In genomic region chr12:6769003-6769389, GRCh38 we compare ENCODE assay signal across 10 cellular contexts. TPM values are rescaled to one million over a fixed set of nuclear protein-coding genes. Genes with fewer than 3 reads are reported as not detected.
DNase-seq lines count a peak whose midpoint lies in the region; ATAC-seq, FAIRE-seq and TF ChIP-seq lines count a peak whose summit lies in the region.
"Had no signal": no experiment of that assay in that cellular context is flagged by ENCODE, and none has a peak within 500 bp of the region (broad histone marks: within the 10 kb centered on the region; RNA-seq: fewer than 3 reads in every experiment).

No MANE protein-coding gene starts in this region.

- peak overlapping the region; percentile 85 for H3K27ac ChIP-seq in HUES48 (ENCODE audit: low read depth, low read length)
- peak overlapping the region in 1 of 2 donors; percentile 33 for H3K27ac ChIP-seq in kidney (ENCODE audit: low read depth in 2 of 2, low read length in 2 of 2)
- peak overlapping the region; percentile 97 for H3K27ac ChIP-seq in vagina
- H3K27ac ChIP-seq in CD8-positive, alpha-beta T cell (ENCODE audit: low read depth, low read length): no peak overlapping the region

- TF ChIP-seq CTCF in kidney (IDR thresholded peaks at IDR 0.05; ENCODE audit: borderline replicate concordance, extremely low read depth, insufficient read depth) (no peak), vagina (IDR thresholded peaks at IDR 0.05) (no peak)
- no peak for TF ChIP-seq CTCF in CD8-positive, alpha-beta T cell (IDR thresholded peaks at IDR 0.05)

- no peaks in the 10 kb centered on the region for H3K9me3 Mint-ChIP-seq in CD8-positive, alpha-beta T cell
- H3K9me3 Mint-ChIP-seq: activated B cell treated with CpG ODN at 0.5 μM for 24 hours had no signal

- H3K4me3 ChIP-seq in HUES48 (ENCODE audit: low read depth, low read length) (peak overlapping the region; percentile 83), kidney (ENCODE audit: low read length in 2 of 2) (peak overlapping the region; percentile 65 to 91), vagina (peak overlapping the region; percentile 75 to 98)
- no peak overlapping the region for H3K4me3 ChIP-seq in CD8-positive, alpha-beta T cell (ENCODE audit: low read depth, low read length)

- H3K4me1 ChIP-seq in HUES48 (ENCODE audit: control insufficient read depth, insufficient read depth, low read length): peaks cover 38% of the 10 kb centered on the region
- peaks cover 17 to 25% of the 10 kb centered on the region in 2 donors for H3K4me1 ChIP-seq in kidney (ENCODE audit: control insufficient read depth in 1 of 2, insufficient read depth in 1 of 2, low read depth in 1 of 2, low read length in 2 of 2)
- H3K4me1 ChIP-seq in vagina: peaks cover 64% of the 10 kb centered on the region
- peaks cover 45% of the 10 kb centered on the region for H3K4me1 ChIP-seq in CD8-positive, alpha-beta T cell (ENCODE audit: insufficient read depth, low read length)

- H3K4me3 Mint-ChIP-seq in CD8-positive, alpha-beta T cell: no peak overlapping the region

- H3K4me1 Mint-ChIP-seq in CD8-positive, alpha-beta T cell (ENCODE audit: low read depth): peaks cover 50% of the 10 kb centered on the region

- peaks cover 49% of the 10 kb centered on the region for H3K27me3 Mint-ChIP-seq in CD8-positive, alpha-beta T cell (ENCODE audit: low read depth)

- H3K36me3 Mint-ChIP-seq in CD8-positive, alpha-beta T cell: no peaks in the 10 kb centered on the region

- H3K9me3 ChIP-seq in HUES48 (ENCODE audit: control insufficient read depth, insufficient read depth, low read length): no peaks in the 10 kb centered on the region
- no peaks in the 10 kb centered on the region for H3K9me3 ChIP-seq in kidney (ENCODE audit: control insufficient read depth in 1 of 2, low read length in 2 of 2)
- H3K9me3 ChIP-seq in vagina: no peaks in the 10 kb centered on the region
- no peaks in the 10 kb centered on the region for H3K9me3 ChIP-seq in CD8-positive, alpha-beta T cell (ENCODE audit: low read length)

- H3K9ac ChIP-seq in HUES48 (ENCODE audit: low read depth, low read length) (no peak overlapping the region), kidney (ENCODE audit: low read length in 2 of 2) (peak overlapping the region in 1 of 2 donors; percentile 46)

- no peak for TF ChIP-seq POLR2A in vagina (IDR thresholded peaks at IDR 0.05)

- H3K36me3 ChIP-seq in HUES48 (ENCODE audit: control insufficient read depth, insufficient read depth, low read length) (peaks cover 20% of the 10 kb centered on the region), kidney (ENCODE audit: control insufficient read depth in 1 of 2, insufficient read depth in 2 of 2, low read length in 2 of 2) (peaks cover 0 to 4% of the 10 kb centered on the region in 2 donors), vagina (peaks cover 0 to 20% of the 10 kb centered on the region in 2 donors)
- H3K36me3 ChIP-seq in CD8-positive, alpha-beta T cell (ENCODE audit: insufficient read depth, low read length): no peaks in the 10 kb centered on the region

- peaks cover 28% of the 10 kb centered on the region for H3K27me3 ChIP-seq in HUES48 (ENCODE audit: control insufficient read depth, insufficient read depth, low read length)
- no peaks in the 10 kb centered on the region for H3K27me3 ChIP-seq in vagina
- H3K27me3 ChIP-seq in CD8-positive, alpha-beta T cell (ENCODE audit: insufficient read depth, low read length): peaks cover 7% of the 10 kb centered on the region

- CTCF ChIA-PET in CD8-positive, alpha-beta T cell (lab: Charles Lee): interaction anchor here (7.6 to 23.2 kb wide), 2 partner anchors 10 to 14 kb away, joined by 79 to 403 read pairs; partner anchors contain the start of gene MLF2

- POLR2A ChIA-PET in CD8-positive, alpha-beta T cell (lab: Charles Lee): no interaction called here

- intact Hi-C loops in kidney (cut with DNase I) (no loop called here), vagina (cut with DNase I) (loop anchor here (5.0 kb wide), 1 partner anchor 58 kb away; the partner anchor contains the start of gene P3H3)
- intact Hi-C loops in CD8-positive, alpha-beta T cell (cut with DNase I, micrococcal nuclease): no loop called here

- ATAC-seq in CD8-positive, alpha-beta T cell: no peak
- ATAC-seq in GM19023 (IDR thresholded peaks at IDR 0.05; ENCODE audit: unreplicated experiment) (no peak), GM18868 (IDR thresholded peaks at IDR 0.05; ENCODE audit: unreplicated experiment) (no peak)

- DNase-seq in 8988T (peak; percentile 50), amniotic stem cell (lab: John Stamatoyannopoulos, UW) (peak; percentile 16), kidney (no peak), vagina (ENCODE audit: extremely low spot score in 2 of 2) (no peak)
- DNase-seq in CD8-positive, alpha-beta T cell: no peak
- DNase-seq: activated B cell treated with CpG ODN at 0.5 μM for 24 hours had no signal

- no peak for FAIRE-seq in kidney (lab: Jason Lieb, UNC)

- H3K27ac Mint-ChIP-seq in CD8-positive, alpha-beta T cell: no peak overlapping the region

RNA-seq across cellular contexts. Expression of gene PTMS, which starts 2.8 kb away (rescaled TPM):
- total RNA-seq in kidney (269 TPM), vagina (132 TPM)
- 590 TPM for polyA plus RNA-seq in kidney (ENCODE audit: insufficient read depth, low read depth, low replicate concordance)
- total RNA-seq in CD8-positive, alpha-beta T cell: 1 to 10 TPM; 4.7 to 5.2 TPM

RNA-seq across cellular contexts. Expression of gene LAG3, which starts 3.3 kb away (rescaled TPM):
- 1.3 TPM for total RNA-seq in kidney
- polyA plus RNA-seq in kidney (ENCODE audit: insufficient read depth, low read depth, low replicate concordance): not detected
- 10.3 TPM for total RNA-seq in vagina
- total RNA-seq in CD8-positive, alpha-beta T cell: 1 to 10 TPM; 8.5 to 9.3 TPM
- total RNA-seq: activated B cell treated with CpG ODN at 0.5 μM for 24 hours had no signal

RNA-seq across cellular contexts. Expression of gene MLF2, which starts 16.1 kb away (rescaled TPM):
- 141 TPM for total RNA-seq in kidney
- 289 TPM for polyA plus RNA-seq in kidney (ENCODE audit: insufficient read depth, low read depth, low replicate concordance)
- 150 TPM for total RNA-seq in vagina
- total RNA-seq in CD8-positive, alpha-beta T cell: 100 to 1,000 TPM; 106 to 111 TPM

RNA-seq across cellular contexts. Expression of gene CD4, which starts 20.3 kb away (rescaled TPM):
- total RNA-seq in kidney (38.1 TPM), vagina (14.2 TPM)
- 12.2 TPM for polyA plus RNA-seq in kidney (ENCODE audit: insufficient read depth, low read depth, low replicate concordance)
- total RNA-seq in CD8-positive, alpha-beta T cell: under 1 TPM; 0.54 to 1.00 TPM
- total RNA-seq: pulmonary artery endothelial cell had no signal

RNA-seq across cellular contexts. Expression of gene COPS7A, which starts 45.1 kb away (rescaled TPM):
- total RNA-seq in kidney (71.9 TPM), vagina (35.4 TPM)
- 94.1 TPM for polyA plus RNA-seq in kidney (ENCODE audit: insufficient read depth, low read depth, low replicate concordance)
- total RNA-seq in CD8-positive, alpha-beta T cell: 10 to 100 TPM; 11.0 to 11.1 TPM

Comparison
In these comparisons a context has a peak if more than half of its experiments do, and no peak if none do; other contexts are left out.
1. DNase-seq: peak in 8988T (single experiment) and amniotic stem cell (single experiment); none in kidney (single experiment), vagina (0 of 2) and CD8-positive, alpha-beta T cell (0 of 7).
2. RNA of gene PTMS, which starts 2.8 kb away (total RNA-seq): 269 TPM in kidney (single experiment) and 132 TPM in vagina (single experiment); 4.7 to 5.2 TPM in CD8-positive, alpha-beta T cell; every median in the first group is over 10 times any median in the second.